Comparison of ENCODE assay signal across 7 cellular contexts in the genomic region with DNA sequence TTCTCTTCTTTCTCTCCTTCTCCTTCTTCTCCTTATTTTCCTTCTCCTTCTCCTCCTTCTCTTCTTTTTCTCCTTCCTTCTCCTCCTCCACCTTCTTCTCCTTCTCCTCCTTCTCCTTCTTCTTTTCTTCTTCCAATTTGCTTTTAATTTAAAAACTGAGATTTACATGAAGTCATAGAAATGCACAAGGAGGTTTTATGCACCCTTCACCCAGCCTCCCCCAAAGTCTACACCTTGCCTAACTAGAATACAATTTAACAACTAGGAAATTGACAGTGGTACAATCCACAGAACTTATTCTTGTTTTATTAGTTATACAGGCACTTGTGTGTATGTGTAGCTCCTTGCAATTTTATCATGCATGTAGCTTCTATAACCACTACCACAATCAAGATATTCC.
"Had no signal": no experiment of that assay in that cellular context is flagged by ENCODE, and none has a peak within 500 bp of the region (broad histone marks: within the 10 kb centered on the region; RNA-seq: fewer than 3 reads in every experiment).

No MANE protein-coding gene starts in this region.

- H3K4me3 ChIP-seq: K562 had no signal

- H3K27ac ChIP-seq: HL-60, KMS-11 had no signal

- ATAC-seq: K562 had no signal

- H3K4me2 ChIP-seq: KMS-11 had no signal

- DNase-seq: IMR-90, KBM-7, KG1 had no signal

- FAIRE-seq: HTR-8/SVneo, K562 had no signal

- H3K9ac ChIP-seq: KMS-11 had no signal
